ENCODE assay signal across 24 cellular contexts in the genomic region with DNA sequence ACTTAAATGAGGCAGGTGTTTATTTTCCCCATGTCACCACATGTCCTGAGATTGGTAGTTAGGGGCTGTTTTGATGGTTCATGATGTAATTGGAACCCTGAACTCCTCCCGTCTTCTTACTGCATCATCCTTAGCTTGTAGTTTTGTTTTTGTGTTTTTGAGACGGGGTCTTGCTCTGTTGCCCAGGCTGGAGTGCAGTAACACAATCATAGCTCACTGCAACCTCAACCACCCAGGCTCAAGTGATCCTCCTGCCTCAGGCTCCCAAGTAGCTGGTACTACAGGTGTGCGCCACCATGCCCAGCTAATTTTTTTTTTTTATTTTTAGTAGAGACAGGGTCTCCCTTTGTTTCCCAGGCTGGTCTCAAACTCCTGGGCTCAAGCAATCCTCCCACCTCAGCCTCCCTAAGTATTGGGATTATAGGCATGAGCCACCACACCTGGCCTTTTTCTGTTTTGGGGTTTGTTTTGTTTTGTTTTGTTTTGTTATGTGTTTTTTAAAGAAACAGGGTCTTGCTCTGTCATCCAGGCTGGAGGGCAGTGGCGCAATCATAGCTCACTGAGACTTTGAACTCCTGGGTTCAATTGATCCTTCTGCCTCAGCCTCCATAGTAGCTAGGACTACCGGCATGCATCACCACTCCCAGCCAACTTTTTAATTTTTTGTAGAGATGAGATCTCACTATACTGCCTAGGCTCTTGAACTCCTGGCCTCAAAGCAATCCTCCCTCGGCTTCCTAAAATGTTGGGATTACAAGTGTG.
A peak's percentile ranks its signal among the peaks of the same experiment; 100 is the strongest.
DNase-seq lines count a peak whose midpoint lies in the region; ATAC-seq, FAIRE-seq and TF ChIP-seq lines count a peak whose summit lies in the region.
"Had no signal": no experiment of that assay in that cellular context is flagged by ENCODE, and none has a peak within 500 bp of the region (broad histone marks: within the 10 kb centered on the region; RNA-seq: fewer than 3 reads in every experiment).

No MANE protein-coding gene starts in this region.

- no peaks in the 10 kb centered on the region for H3K9me3 ChIP-seq in right cardiac atrium (ENCODE audit: control insufficient read depth, low read length)
- no peaks in the 10 kb centered on the region for H3K9me3 ChIP-seq in T-helper 17 cell (ENCODE audit: control insufficient read depth, low read length, poor library complexity, severe bottlenecking)
- H3K9me3 ChIP-seq in aorta (ENCODE audit: control insufficient read depth, low read length): no peaks in the 10 kb centered on the region
- H3K9me3 ChIP-seq in mucosa of descending colon: no peaks in the 10 kb centered on the region

- no peak for FAIRE-seq in H54 (lab: Jason Lieb, UNC)

- ATAC-seq in right cardiac atrium (peak in 1 of 2 donors; percentile 20), Right ventricle myocardium superior (ENCODE audit: poor library complexity) (no peak), T-helper 17 cell (no peak), memory B cell (ENCODE audit: low read depth) (no peak), aorta (ENCODE audit: low FRiP score) (no peak), HG02840 (IDR thresholded peaks at IDR 0.05; ENCODE audit: low FRiP score, unreplicated experiment) (no peak), mucosa of descending colon (no peak)
- ATAC-seq: Panc1 had no signal

- no peaks in the 10 kb centered on the region for H3K4me1 ChIP-seq in right cardiac atrium (ENCODE audit: control insufficient read depth, insufficient read depth, low read length)
- H3K4me1 ChIP-seq in aorta (ENCODE audit: control insufficient read depth in 1 of 2, insufficient read depth in 2 of 2, low read length in 2 of 2): peaks cover 5 to 9% of the 10 kb centered on the region in 2 donors
- no peaks in the 10 kb centered on the region for H3K4me1 ChIP-seq in mucosa of descending colon (ENCODE audit: low read depth)

- H3K27ac ChIP-seq in right cardiac atrium (ENCODE audit: low read length) (peak overlapping the region; percentile 54), aorta (ENCODE audit: low read depth in 1 of 2, low read length in 2 of 2) (peak overlapping the region; percentile 39 to 90)
- H3K27ac ChIP-seq: KMS-11, RWPE1, SK-N-MC had no signal

- no peaks in the 10 kb centered on the region for H3K9me3 Mint-ChIP-seq in memory B cell
- H3K9me3 Mint-ChIP-seq: IgD-negative memory B cell had no signal

- H3K36me3 ChIP-seq in aorta (ENCODE audit: control insufficient read depth in 1 of 2, insufficient read depth in 2 of 2, low read length in 1 of 2) (no peaks in the 10 kb centered on the region), mucosa of descending colon (ENCODE audit: low read depth) (no peaks in the 10 kb centered on the region)

- DNase-seq in right cardiac atrium: no peak
- DNase-seq in Right ventricle myocardium superior: no peak
- no peak for DNase-seq in T-helper 17 cell
- DNase-seq in memory B cell (ENCODE audit: low spot score in 2 of 2): no peak
- DNase-seq in aorta: no peak
- DNase-seq in mucosa of descending colon: no peak
- no peak for DNase-seq in H54 (ENCODE audit: insufficient read length, low spot score)
- DNase-seq: Calu3, DMS153, DND-41, GOT3, MM.1S, NCI-H1694, NCI-H2029 treated with DMSO at 0.1 percent for 48 hours, NCI-H226, NCI-H510A, NCI-H69, SHP77 treated with DMSO at 0.1 percent for 48 hours had no signal

- TF ChIP-seq POLR2A in H54 (IDR thresholded peaks at IDR 0.05; ENCODE audit: low read depth, low read length): no peak

- H3K4me1 Mint-ChIP-seq in T-helper 17 cell (peaks cover 11% of the 10 kb centered on the region), memory B cell (peaks cover 11% of the 10 kb centered on the region)

- H3K27ac Mint-ChIP-seq in T-helper 17 cell (peak overlapping the region; percentile 43), memory B cell (peak overlapping the region; percentile 60)

- WGBS in right cardiac atrium: 83% methylated on average over 6 of the region's 6 CpGs
- WGBS in aorta, 2 donors: 71 to 80% methylated on average over 6 of the region's 6 CpGs

- H3K4me3 Mint-ChIP-seq in T-helper 17 cell: peak overlapping the region; percentile 21
- no peak overlapping the region for H3K4me3 Mint-ChIP-seq in memory B cell
- H3K4me3 Mint-ChIP-seq: IgD-negative memory B cell had no signal

- H3K27me3 ChIP-seq in right cardiac atrium (ENCODE audit: control insufficient read depth, insufficient read depth): no peaks in the 10 kb centered on the region
- no peaks in the 10 kb centered on the region for H3K27me3 ChIP-seq in aorta (ENCODE audit: control insufficient read depth in 1 of 2, insufficient read depth in 2 of 2, low read length in 1 of 2)

- no peaks in the 10 kb centered on the region for H3K27me3 Mint-ChIP-seq in T-helper 17 cell
- no peaks in the 10 kb centered on the region for H3K27me3 Mint-ChIP-seq in memory B cell
- H3K27me3 Mint-ChIP-seq: IgD-negative memory B cell had no signal

- peaks cover 7% of the 10 kb centered on the region for H3K36me3 Mint-ChIP-seq in T-helper 17 cell (ENCODE audit: low read depth)
- H3K36me3 Mint-ChIP-seq in memory B cell: peaks cover 35% of the 10 kb centered on the region

- H3K4me3 ChIP-seq in right cardiac atrium (ENCODE audit: low read length) (no peak overlapping the region), aorta (ENCODE audit: low read length in 2 of 2) (no peak overlapping the region), mucosa of descending colon (no peak overlapping the region)
- H3K4me3 ChIP-seq: SK-N-MC had no signal

- no peak for TF ChIP-seq CTCF in mucosa of descending colon (IDR thresholded peaks at IDR 0.05)

- intact Hi-C loops in right cardiac atrium (cut with DNase I): loop anchor here in 1 of 4 donors (10.0 kb wide), 1 partner anchor 71 kb away; no protein-coding TSS in a partner anchor
- intact Hi-C loops in Right ventricle myocardium superior (cut with DNase I): no loop called here
- intact Hi-C loops in aorta (cut with DNase I): no loop called here
- intact Hi-C loops in mucosa of descending colon (cut with DNase I, micrococcal nuclease): no loop called here
